Comparison of ENCODE assay signal across 8 cellular contexts in the genomic region with DNA sequence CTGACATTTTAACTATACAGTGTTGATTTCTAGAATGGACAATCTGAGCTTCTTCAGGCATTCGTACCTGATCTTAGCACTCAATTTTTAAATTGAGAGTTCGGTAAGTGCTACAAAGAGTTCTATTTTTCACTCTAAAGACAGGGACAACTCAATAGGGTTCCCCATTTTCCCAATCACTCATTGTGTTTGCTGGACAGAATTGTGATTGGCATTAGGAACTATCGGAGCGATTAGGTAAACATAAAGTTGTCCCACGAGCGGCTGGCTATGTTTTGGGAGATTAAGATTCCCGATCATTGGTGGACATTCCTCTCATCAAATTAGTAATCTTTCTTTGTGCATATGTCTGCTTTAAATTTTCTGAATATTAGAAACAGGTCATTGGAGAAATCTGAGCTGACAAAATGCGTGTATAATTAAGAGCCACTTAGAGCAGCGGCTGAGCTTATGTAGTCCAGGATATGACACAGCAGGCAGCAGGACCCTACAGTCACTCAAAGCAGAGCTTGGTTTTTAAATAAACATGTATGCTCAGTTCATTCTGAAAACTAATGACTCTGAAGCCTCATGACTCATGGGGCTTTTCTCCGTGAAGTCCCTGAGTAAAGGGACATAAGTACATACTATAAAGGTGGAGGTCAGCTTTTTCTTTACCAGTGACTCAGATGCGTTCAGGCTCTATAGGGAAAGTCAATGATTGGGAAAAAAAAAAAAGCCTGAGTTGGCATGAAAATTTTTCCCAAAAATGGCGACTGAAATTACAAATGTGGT.
A peak's percentile ranks its signal among the peaks of the same experiment; 100 is the strongest.
DNase-seq lines count a peak whose midpoint lies in the region; ATAC-seq and TF ChIP-seq lines count a peak whose summit lies in the region.

No MANE protein-coding gene starts in this region.

- 83 to 84% methylated on average over 12 of the region's 12 CpGs for WGBS in sigmoid colon, 2 donors

- no peak for TF ChIP-seq POLR2A in sigmoid colon (IDR thresholded peaks at IDR 0.05)

- peaks cover 11% of the 10 kb centered on the region for H3K4me1 ChIP-seq in BE2C
- no peaks in the 10 kb centered on the region for H3K4me1 ChIP-seq in sigmoid colon

- intact Hi-C loops in sigmoid colon (cut with DNase I): no loop called here

- peak; percentile 60 for DNase-seq in NCI-H146 (lab: John Stamatoyannopoulos, UW)
- DNase-seq in epithelial cell of proximal tubule (ENCODE audit: low read depth): peak; percentile 91
- DNase-seq in BE2C: no peak
- no peak for DNase-seq in sigmoid colon
- no peak for DNase-seq in NCI-H526 treated with DMSO at 0.1 percent for 48 hours (lab: John Stamatoyannopoulos, UW)
- DNase-seq in NCI-H1048 (lab: John Stamatoyannopoulos, UW): no peak

- H3K9me3 ChIP-seq in BE2C: no peaks in the 10 kb centered on the region; the same call in 1 of the 2 replicates
- H3K9me3 ChIP-seq in sigmoid colon: no peaks in the 10 kb centered on the region

- TF ChIP-seq EP300 in sigmoid colon (IDR thresholded peaks at IDR 0.05): no peak

- ATAC-seq in GM18508 (IDR thresholded peaks at IDR 0.05; ENCODE audit: insufficient read depth, unreplicated experiment): peak; percentile 98
- ATAC-seq in HG02571 (IDR thresholded peaks at IDR 0.05; ENCODE audit: unreplicated experiment): peak; percentile 83

- H3K36me3 ChIP-seq in BE2C: no peaks in the 10 kb centered on the region
- no peaks in the 10 kb centered on the region for H3K36me3 ChIP-seq in sigmoid colon

- TF ChIP-seq CTCF in epithelial cell of proximal tubule (conservative IDR thresholded peaks at IDR 0.05; ENCODE audit: low read depth, low read length) (no peak), BE2C (IDR thresholded peaks at IDR 0.05; ENCODE audit: low read depth, low read length) (no peak), sigmoid colon (IDR thresholded peaks at IDR 0.05) (no peak)

- no peak overlapping the region for H3K27ac ChIP-seq in sigmoid colon

- H3K4me3 ChIP-seq in epithelial cell of proximal tubule (ENCODE audit: low read depth, low read length) (peak overlapping the region; percentile 20), BE2C (ENCODE audit: low read depth, low read length) (no peak overlapping the region), sigmoid colon (no peak overlapping the region)

- H3K27me3 ChIP-seq in BE2C (no peaks in the 10 kb centered on the region), sigmoid colon (no peaks in the 10 kb centered on the region)

Comparison
In these comparisons a context has a peak if more than half of its experiments do, and no peak if none do; other contexts are left out.
1. DNase-seq: peak in NCI-H146 (single experiment) and epithelial cell of proximal tubule (single experiment); none in BE2C (single experiment), sigmoid colon (single experiment), NCI-H526 treated with DMSO at 0.1 percent for 48 hours (single experiment) and NCI-H1048 (single experiment).